ENCODE assay signal across 1 cellular context in genomic region chr5:151123897-151124751, GRCh38.
TF ChIP-seq lines count a peak whose summit lies in the region.

No MANE protein-coding gene starts in this region.

TF ChIP-seq in GM12878, 131 proteins besides CTCF, POLR2A, EP300 and RAD21 (continued from another document and continues in another):
- TF ChIP-seq ZNF592 (IDR thresholded peaks at IDR 0.05) (0 out of 2 replicates have a peak, but pooled peaks have one; percentile 7), GATAD2B (conservative IDR thresholded peaks at IDR 0.05; ENCODE audit: low read depth) (peak; percentile 99), CUX1 (IDR thresholded peaks at IDR 0.05; ENCODE audit: insufficient replicate concordance, low read depth, low read length) (peak; percentile 89), ZNF622 (IDR thresholded peaks at IDR 0.05) (no peak), USF1 (IDR thresholded peaks at IDR 0.05; ENCODE audit: borderline replicate concordance, extremely low read length, insufficient read depth, low read depth, low read length) (no peak), RELB (IDR thresholded peaks at IDR 0.05; ENCODE audit: low read depth) (peak; percentile 88), CREM (IDR thresholded peaks at IDR 0.05; ENCODE audit: low read depth) (peak; percentile 90), ZZZ3 (IDR thresholded peaks at IDR 0.05; ENCODE audit: control insufficient read depth, insufficient read length, low read depth) (no peak), PAX8 (IDR thresholded peaks at IDR 0.05) (no peak), ZNF24 (IDR thresholded peaks at IDR 0.05) (no peak), RFX5 (IDR thresholded peaks at IDR 0.05; ENCODE audit: low read depth, low read length) (no peak; the same call in 1 of the 2 replicates), ATF2 (IDR thresholded peaks at IDR 0.05; ENCODE audit: low read length) (peak; percentile 87), PKNOX1 (IDR thresholded peaks at IDR 0.05) (peak; percentile 83), PBX3 (IDR thresholded peaks at IDR 0.05; ENCODE audit: insufficient replicate concordance, low read depth, low read length) (no peak), LARP7 (IDR thresholded peaks at IDR 0.05) (peak; percentile 40; the same call in 1 of the 2 replicates), MYC (IDR thresholded peaks at IDR 0.05; ENCODE audit: insufficient read depth, insufficient read length, insufficient replicate concordance, low read length, severe bottlenecking) (no peak), NR2C1 (IDR thresholded peaks at IDR 0.05) (no peak; the same call in 1 of the 2 replicates), DPF2 (IDR thresholded peaks at IDR 0.05) (peak; percentile 93), ESRRA (IDR thresholded peaks at IDR 0.05; ENCODE audit: low read length) (peak; percentile 36; the same call in 1 of the 2 replicates), TCF7 (IDR thresholded peaks at IDR 0.05; ENCODE audit: borderline replicate concordance) (no peak; the same call in 1 of the 2 replicates), CREB1 (IDR thresholded peaks at IDR 0.05; ENCODE audit: low read depth) (peak; percentile 85; the same call in 1 of the 2 replicates), PML (IDR thresholded peaks at IDR 0.05; ENCODE audit: low read length) (peak; percentile 43; the same call in 1 of the 2 replicates), MAX (IDR thresholded peaks at IDR 0.05; ENCODE audit: low read depth, low read length) (peak; percentile 83), PRDM15 (CRISPR knock-in tag; IDR thresholded peaks at IDR 0.05) (no peak), MXI1 (IDR thresholded peaks at IDR 0.05; ENCODE audit: low read depth, low read length) (peak; percentile 68), SREBF2 (IDR thresholded peaks at IDR 0.05; ENCODE audit: low read length) (no peak), SREBF1 (IDR thresholded peaks at IDR 0.05; ENCODE audit: low read length) (no peak; the same call in 1 of the 2 replicates), YY1 (IDR thresholded peaks at IDR 0.05; ENCODE audit: low read depth, low read length) (peak; percentile 61), REST (IDR thresholded peaks at IDR 0.05; ENCODE audit: low read depth, low read length) (0 out of 2 replicates have a peak, but pooled peaks have one; percentile 28)
